ENCODE assay signal across 8 cellular contexts in genomic region chr4:140372607-140373327, GRCh38. TPM values are rescaled to one million over a fixed set of nuclear protein-coding genes. Genes with fewer than 3 reads are reported as not detected.
DNase-seq lines count a peak whose midpoint lies in the region; ATAC-seq and TF ChIP-seq lines count a peak whose summit lies in the region.

No MANE protein-coding gene starts in this region.

- H3K4me1 ChIP-seq in right lobe of liver: peaks cover 0 to 15% (median 3%) of the 10 kb centered on the region in 4 donors

- TF ChIP-seq CTCF in right lobe of liver (IDR thresholded peaks at IDR 0.05): peak in 1 of 4 donors; percentile 30

- intact Hi-C loops in right lobe of liver (cut with DNase I): no loop called here

- H3K36me3 ChIP-seq in right lobe of liver: no peaks in the 10 kb centered on the region

- no peaks in the 10 kb centered on the region for H3K27me3 ChIP-seq in right lobe of liver

- no peaks in the 10 kb centered on the region for H3K9me3 ChIP-seq in right lobe of liver

- H3K4me3 ChIP-seq in right lobe of liver: peak overlapping the region; percentile 47 to 97 (median 93)

- ATAC-seq in GM19467 (IDR thresholded peaks at IDR 0.05; ENCODE audit: unreplicated experiment): peak; percentile 44
- peak; percentile 58 for ATAC-seq in HG03460 (IDR thresholded peaks at IDR 0.05; ENCODE audit: unreplicated experiment)
- peak; percentile 6 to 13 (median 8) for ATAC-seq in right lobe of liver

- peak; percentile 46 for TF ChIP-seq POLR2A in right lobe of liver (IDR thresholded peaks at IDR 0.05)

- peak overlapping the region; percentile 4 for H3K27ac ChIP-seq in caudate nucleus (ENCODE audit: low read depth, low read length)
- H3K27ac ChIP-seq in right lobe of liver: peak overlapping the region; percentile 63 to 75 (median 65)

- 5% methylated on average over 22 of the region's 22 CpGs for WGBS in right lobe of liver (ENCODE audit: insufficient coverage, low coverage, low lambda C conversion rate, missing lambda C conversion rate)

- DNase-seq in EL (peak; percentile 16), SKM-1 (lab: John Stamatoyannopoulos, UW; ENCODE audit: unreplicated experiment) (peak; percentile 61), caudate nucleus (lab: John Stamatoyannopoulos, UW) (peak in 11 of 61 donors; percentile 2 to 53 (median 34)), right lobe of liver (no peak), superior temporal gyrus (ENCODE audit: extremely low spot score) (peak; percentile 46), NCI-H1694 treated with DMSO at 0.1 percent for 48 hours (lab: John Stamatoyannopoulos, UW) (no peak)

RNA-seq across cellular contexts. Expression of gene SCOC, which starts 0.7 kb away (rescaled TPM):
- 10 to 100 TPM; 23.1 to 39.3 (median 29.3) TPM for total RNA-seq in right lobe of liver

RNA-seq across cellular contexts. Expression of gene CLGN, which starts 54.7 kb away (rescaled TPM):
- total RNA-seq in right lobe of liver: 1 to 10 TPM in 4 of 6 experiments, under 1 TPM in 2; 0.55 to 8.9 (median 3.6) TPM

Comparison
In these comparisons a context has a peak if more than half of its experiments do, and no peak if none do; other contexts are left out.
1. DNase-seq: peak in EL (single experiment), SKM-1 (single experiment) and superior temporal gyrus (single experiment); none in right lobe of liver (0 of 3) and NCI-H1694 treated with DMSO at 0.1 percent for 48 hours (single experiment).
2. Peak in every context shown above with its lines, with median percentiles within 50 percentile points of each other: ATAC-seq.